In genomic region chr1:92080128-92080985, GRCh38 we compare ENCODE assay signal across 1 cellular context.
TF ChIP-seq lines count a peak whose summit lies in the region.

Gene BTBD8, plus strand, starts transcription at chr1:92080345. Its CDS starts 227 bp downstream, at chr1:92080572.

TF ChIP-seq in Ishikawa, 13 proteins besides CTCF, POLR2A, EP300 and RAD21 (continued from another document):
- TF ChIP-seq CREB1 (IDR thresholded peaks at IDR 0.05; ENCODE audit: low read depth) (no peak), TCF12 (IDR thresholded peaks at IDR 0.05; ENCODE audit: low read depth) (no peak; the same call in 1 of the 2 replicates), YY1 (IDR thresholded peaks at IDR 0.05; ENCODE audit: low read depth) (0 out of 2 replicates have a peak, but pooled peaks have one; percentile 6)
